Comparison of ENCODE assay signal across 16 cellular contexts in genomic region chr4:2944882-2945526, GRCh38. TPM values are rescaled to one million over a fixed set of nuclear protein-coding genes. Genes with fewer than 3 reads are reported as not detected.
A peak's percentile ranks its signal among the peaks of the same experiment; 100 is the strongest.
DNase-seq lines count a peak whose midpoint lies in the region; ATAC-seq and TF ChIP-seq lines count a peak whose summit lies in the region.
"Had no signal": no experiment of that assay in that cellular context is flagged by ENCODE, and none has a peak within 500 bp of the region (broad histone marks: within the 10 kb centered on the region; RNA-seq: fewer than 3 reads in every experiment).

No MANE protein-coding gene starts in this region.

- H3K4me1 ChIP-seq in heart left ventricle (peaks cover 0 to 12% (median 0%) of the 10 kb centered on the region in 12 donors), MM.1S (ENCODE audit: low read length) (no peaks in the 10 kb centered on the region)
- H3K4me1 ChIP-seq: Caco-2 had no signal

- H3K36me3 ChIP-seq in heart left ventricle (peaks cover 2 to 98% (median 97%) of the 10 kb centered on the region in 9 donors), MM.1S (replicated peaks; ENCODE audit: insufficient read depth, low read length) (peaks cover 20% of the 10 kb centered on the region)

- TF ChIP-seq CTCF in heart left ventricle (IDR thresholded peaks at IDR 0.05) (no peak), RWPE1 (conservative IDR thresholded peaks at IDR 0.05; ENCODE audit: low read depth) (no peak), MM.1S (IDR thresholded peaks at IDR 0.05; ENCODE audit: low read length) (no peak)

- no peak for ATAC-seq in heart left ventricle
- no peak for ATAC-seq in effector memory CD8-positive, alpha-beta T cell (replicated peaks)

- no peak for TF ChIP-seq POLR2A in heart left ventricle (IDR thresholded peaks at IDR 0.05)

- H3K79me2 ChIP-seq in MM.1S (ENCODE audit: low read length), result peaks cover 20% of the 10 kb centered on the region

- H3K27me3 Mint-ChIP-seq in effector memory CD8-positive, alpha-beta T cell, result no peaks in the 10 kb centered on the region

- no peak overlapping the region for H2AFZ ChIP-seq in MM.1S (ENCODE audit: low read length)

- peaks cover 88% of the 10 kb centered on the region for H3K36me3 Mint-ChIP-seq in effector memory CD8-positive, alpha-beta T cell (ENCODE audit: insufficient read depth)

- no peaks in the 10 kb centered on the region for H4K20me1 ChIP-seq in MM.1S (ENCODE audit: insufficient read depth, low read length)

- H3K4me3 ChIP-seq in heart left ventricle, result no peak overlapping the region
- no peak overlapping the region for H3K4me3 ChIP-seq in MM.1S (ENCODE audit: low read length)
- H3K4me3 ChIP-seq: MG63 had no signal

- POLR2A ChIA-PET in RWPE1 (lab: Yijun Ruan, JAX; ENCODE audit: low non-redundant PET), result no interaction called here

- no peaks in the 10 kb centered on the region for H3K9me3 ChIP-seq in heart left ventricle
- no peaks in the 10 kb centered on the region for H3K9me3 ChIP-seq in MM.1S (replicated peaks; ENCODE audit: insufficient read depth, low read length)
- H3K9me3 ChIP-seq: Caco-2, MG63 had no signal

- no peaks in the 10 kb centered on the region for H3K9me3 Mint-ChIP-seq in effector memory CD8-positive, alpha-beta T cell

- no peak overlapping the region for H3K4me3 Mint-ChIP-seq in effector memory CD8-positive, alpha-beta T cell

- no peak overlapping the region for H3K27ac ChIP-seq in heart left ventricle
- peak overlapping the region; percentile 92 for H3K27ac ChIP-seq in RWPE1
- no peak overlapping the region for H3K27ac ChIP-seq in MM.1S (ENCODE audit: low read length)

- DNase-seq in cardiac septum (ENCODE audit: low spot score), result peak; percentile 57
- no peak for DNase-seq in heart left ventricle
- DNase-seq in RWPE1 (ENCODE audit: low spot score), result no peak
- no peak for DNase-seq in effector memory CD8-positive, alpha-beta T cell
- DNase-seq in stimulated activated CD8-positive, alpha-beta memory T cell treated with anti-CD3 and anti-CD28 coated beads, Interleukin-4, amount 100 ng/mL, for 48 hours, result peak; percentile 20
- DNase-seq in superior temporal gyrus (ENCODE audit: extremely low spot score), result no peak
- DNase-seq in MM.1S, result no peak
- DNase-seq: Caco-2, DMS53, Karpas-422, MG63, NCI-H1092 treated with DMSO at 0.1 percent for 48 hours, NCI-H1694, NCI-H2227 treated with DMSO at 0.1 percent for 48 hours, NCI-H524, Right ventricle myocardium superior had no signal

- H3K4me2 ChIP-seq in MM.1S (ENCODE audit: low read depth, low read length), result no peak overlapping the region

- CTCF ChIA-PET in RWPE1 (lab: Yijun Ruan, JAX), result no interaction called here

- WGBS in heart left ventricle, 4 donors, result 84 to 93% (median 88%) methylated on average over 18 to 19 of the region's 19 CpGs

- H3K27me3 ChIP-seq in heart left ventricle (no peaks in the 10 kb centered on the region), MM.1S (replicated peaks; ENCODE audit: insufficient read depth, low read length) (no peaks in the 10 kb centered on the region)
- H3K27me3 ChIP-seq: MG63 had no signal

- no peaks in the 10 kb centered on the region for H3K9me2 ChIP-seq in MM.1S (replicated peaks; ENCODE audit: insufficient read depth, low read length)

- peak overlapping the region; percentile 15 to 76 for H3K27ac Mint-ChIP-seq in effector memory CD8-positive, alpha-beta T cell

- intact Hi-C loops in cardiac septum (cut with DNase I), result no loop called here
- intact Hi-C loops in heart left ventricle (cut with DNase I), result no loop called here

- peaks cover 17 to 20% of the 10 kb centered on the region in 2 donors for H3K4me1 Mint-ChIP-seq in effector memory CD8-positive, alpha-beta T cell (ENCODE audit: low read depth in 2 of 2)

- H3K9ac ChIP-seq in MM.1S (ENCODE audit: low read length), result no peak overlapping the region

- no peaks in the 10 kb centered on the region for H3F3A ChIP-seq in MM.1S (ENCODE audit: insufficient read depth, low read length)

RNA-seq across cellular contexts. Expression of gene NOP14, which starts 18.2 kb away (rescaled TPM):
- total RNA-seq in cardiac septum (16.1 TPM), heart left ventricle (10 to 100 TPM; 11.4 to 21.5 (median 15.8) TPM)
- polyA plus RNA-seq in heart left ventricle, result 10 to 100 TPM; 11.7 to 26.0 TPM

RNA-seq across cellular contexts. Expression of gene GRK4, which starts 18.4 kb away (rescaled TPM):
- total RNA-seq in cardiac septum (13.5 TPM), heart left ventricle (10 to 100 TPM in 2 of 9 donors, 1 to 10 TPM in 7; 4.9 to 11.8 (median 9.3) TPM)
- 10 to 100 TPM in 1 of 2 donors, 1 to 10 TPM in 1; 5.3 to 12.0 TPM for polyA plus RNA-seq in heart left ventricle

Comparison
In these comparisons a context has a peak if more than half of its experiments do, and no peak if none do; other contexts are left out.
1. DNase-seq: peak in cardiac septum (single experiment) and stimulated activated CD8-positive, alpha-beta memory T cell treated with anti-CD3 and anti-CD28 coated beads, Interleukin-4, amount 100 ng/mL, for 48 hours (single experiment); none in heart left ventricle (0 of 5), RWPE1 (single experiment), effector memory CD8-positive, alpha-beta T cell (0 of 3), superior temporal gyrus (single experiment) and MM.1S (single experiment).